14 cellular contexts compared by ENCODE assay signal in the genomic region with DNA sequence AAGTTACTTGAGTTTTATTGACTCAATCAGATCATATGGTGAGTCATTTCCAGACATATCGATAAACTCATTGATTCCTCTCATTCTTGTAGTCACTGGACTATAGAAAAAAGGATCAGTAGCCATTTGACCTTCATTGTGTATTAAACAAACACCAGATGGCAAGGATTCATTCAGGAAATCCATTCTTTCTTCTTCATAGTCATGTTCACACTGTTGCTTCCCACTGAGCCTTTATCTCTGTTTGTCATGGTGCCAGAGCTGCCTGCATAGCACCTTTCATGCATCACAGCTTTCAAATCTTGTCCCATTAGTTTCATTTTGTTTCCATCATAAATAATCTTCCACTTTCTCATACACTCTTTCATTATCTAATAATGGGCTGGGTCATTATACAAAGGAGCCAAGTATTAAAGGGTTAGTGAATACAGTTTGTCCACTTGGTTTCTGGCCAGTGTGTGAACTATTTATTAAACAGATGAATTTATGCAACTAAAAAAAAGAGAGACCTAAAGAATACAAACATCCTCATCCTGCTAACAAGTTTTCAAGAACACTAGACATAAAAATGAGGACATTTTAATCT.
A peak's percentile ranks its signal among the peaks of the same experiment; 100 is the strongest.
DNase-seq lines count a peak whose midpoint lies in the region; ATAC-seq and TF ChIP-seq lines count a peak whose summit lies in the region.
"Had no signal": no experiment of that assay in that cellular context is flagged by ENCODE, and none has a peak within 500 bp of the region (broad histone marks: within the 10 kb centered on the region; RNA-seq: fewer than 3 reads in every experiment).

No MANE protein-coding gene starts in this region.

- no peaks in the 10 kb centered on the region for H3K27me3 Mint-ChIP-seq in brain
- H3K27me3 Mint-ChIP-seq: activated naive CD8-positive, alpha-beta T cell treated with anti-CD3 and anti-CD28 coated beads for 36 hours had no signal

- H3K4me3 Mint-ChIP-seq in brain = peak overlapping the region in 3 of 5 experiments; percentile 20 to 58 (median 55)
- H3K4me3 Mint-ChIP-seq: activated naive CD8-positive, alpha-beta T cell treated with anti-CD3 and anti-CD28 coated beads for 36 hours; GM23338; immature natural killer cell; mesothelial cell of epicardium; WTC11 had no signal

- H3K9me3 ChIP-seq in BE2C = no peaks in the 10 kb centered on the region; the same call in 1 of the 2 replicates
- H3K9me3 ChIP-seq: transverse colon had no signal

- H3K9me3 Mint-ChIP-seq in brain = peaks cover 0 to 14% (median 4%) of the 10 kb centered on the region in 5 experiments
- H3K9me3 Mint-ChIP-seq: GM23338, mesothelial cell of epicardium had no signal

- H3K27ac Mint-ChIP-seq in brain = peak overlapping the region in 1 of 5 experiments; percentile 20
- H3K27ac Mint-ChIP-seq: activated naive CD8-positive, alpha-beta T cell treated with anti-CD3 and anti-CD28 coated beads for 36 hours; GM23338; immature natural killer cell; mesothelial cell of epicardium; WTC11 had no signal

- TF ChIP-seq CTCF in brain (conservative IDR thresholded peaks at IDR 0.05) (no peak), BE2C (IDR thresholded peaks at IDR 0.05; ENCODE audit: low read depth, low read length) (no peak)

- H3K36me3 Mint-ChIP-seq in brain = peaks cover 4% of the 10 kb centered on the region
- H3K36me3 Mint-ChIP-seq: activated naive CD8-positive, alpha-beta T cell treated with anti-CD3 and anti-CD28 coated beads for 36 hours; immature natural killer cell; mesothelial cell of epicardium; WTC11 had no signal

- no peak for ATAC-seq in GM18502 (IDR thresholded peaks at IDR 0.05; ENCODE audit: poor library complexity, unreplicated experiment)
- ATAC-seq: GM23338, WTC11 had no signal

- H3K4me1 Mint-ChIP-seq in brain = peaks cover 24% of the 10 kb centered on the region
- H3K4me1 Mint-ChIP-seq: activated naive CD8-positive, alpha-beta T cell treated with anti-CD3 and anti-CD28 coated beads for 36 hours; immature natural killer cell; mesothelial cell of epicardium had no signal

- no peaks in the 10 kb centered on the region for H3K36me3 ChIP-seq in BE2C
- H3K36me3 ChIP-seq: transverse colon had no signal

- no peaks in the 10 kb centered on the region for H3K27me3 ChIP-seq in BE2C
- H3K27me3 ChIP-seq: transverse colon had no signal

- no peak overlapping the region for H3K4me3 ChIP-seq in BE2C (ENCODE audit: low read depth, low read length)
- H3K4me3 ChIP-seq: GM23338, transverse colon had no signal

- no peaks in the 10 kb centered on the region for H3K4me1 ChIP-seq in BE2C
- H3K4me1 ChIP-seq: transverse colon had no signal

- DNase-seq in NCI-H2081 (lab: John Stamatoyannopoulos, UW) (peak; percentile 60 to 79), NCI-H2081 treated with DMSO at 0.1 percent for 48 hours (lab: John Stamatoyannopoulos, UW) (no peak), NCI-H2171 treated with DMSO at 0.1 percent for 48 hours (lab: John Stamatoyannopoulos, UW) (peak; percentile 58), retina (peak; percentile 61), NK-92 (lab: John Stamatoyannopoulos, UW; ENCODE audit: unreplicated experiment) (no peak), BE2C (no peak)
- DNase-seq: activated naive CD8-positive, alpha-beta T cell treated with anti-CD3 and anti-CD28 coated beads for 36 hours; immature natural killer cell; transverse colon had no signal

Comparison
In these comparisons a context has a peak if more than half of its experiments do, and no peak if none do; other contexts are left out.
1. DNase-seq: peak in NCI-H2081 (2 of 2), NCI-H2171 treated with DMSO at 0.1 percent for 48 hours (single experiment) and retina (single experiment); none in NCI-H2081 treated with DMSO at 0.1 percent for 48 hours (single experiment), NK-92 (single experiment) and BE2C (single experiment).